Comparison of ENCODE assay signal across 28 cellular contexts in the genomic region with DNA sequence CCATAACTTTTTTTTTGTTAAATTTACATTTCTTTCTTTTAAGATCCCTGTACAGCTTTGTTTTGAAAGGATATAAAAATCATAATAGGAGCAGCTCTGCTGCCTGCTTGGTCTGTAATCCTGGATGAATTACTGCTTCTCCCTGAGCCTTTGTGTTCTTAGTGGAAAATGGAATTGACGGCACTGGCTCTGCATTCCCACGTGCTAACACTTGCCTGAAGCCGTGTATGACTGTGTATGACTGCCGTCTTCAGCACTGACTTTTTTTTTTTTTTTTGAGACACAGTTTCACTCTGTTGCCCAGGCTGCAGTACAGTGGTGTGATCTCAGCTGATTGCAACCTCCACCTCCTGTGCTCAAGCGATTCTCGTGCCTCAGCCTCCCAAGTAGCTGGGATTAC.
"Had no signal": no experiment of that assay in that cellular context is flagged by ENCODE, and none has a peak within 500 bp of the region (broad histone marks: within the 10 kb centered on the region; RNA-seq: fewer than 3 reads in every experiment).

No MANE protein-coding gene starts in this region.

- H3K27me3 ChIP-seq: ascending aorta, breast epithelium, cardiac muscle cell, dorsolateral prefrontal cortex, esophagus squamous epithelium, gastroesophageal sphincter had no signal

- H3K4me3 ChIP-seq: ascending aorta, breast epithelium, cardiac muscle cell, coronary artery, dorsolateral prefrontal cortex, esophagus squamous epithelium, gastroesophageal sphincter had no signal

- H3K27ac ChIP-seq: ascending aorta, breast epithelium, cardiac muscle cell, coronary artery, dorsolateral prefrontal cortex, gastroesophageal sphincter had no signal

- H3K36me3 ChIP-seq: breast epithelium, cardiac muscle cell had no signal

- DNase-seq: activated CD4-positive, alpha-beta memory T cell treated with anti-CD3 and anti-CD28 coated beads for 36 hours; activated CD4-positive, alpha-beta T cell treated with anti-CD3 and anti-CD28 coated beads for 36 hours; activated CD4-positive, alpha-beta T cell treated with anti-CD3 and anti-CD28 coated beads, Interleukin-2, amount 10 ng/mL, durations not matched to agents 24 days and 14 days; activated CD4-positive, CD25-positive, alpha-beta regulatory T cell; activated CD4-positive, CD25-positive, alpha-beta regulatory T cell treated with anti-CD3 and anti-CD28 coated beads, Interleukin-2, amount 50 U/mL, for 72 hours; activated CD8-positive, alpha-beta memory T cell treated with anti-CD3 and anti-CD28 coated beads, Interleukin-2, amount 10 ng/mL, durations not matched to agents 7 days and 5 days; activated CD8-positive, alpha-beta memory T cell treated with anti-CD3 and anti-CD28 coated beads, Interleukin-2, amount 50 U/mL, for 4 hours; activated CD8-positive, alpha-beta T cell treated with anti-CD3 and anti-CD28 coated beads, Interleukin-2, amount 10 ng/mL, durations not matched to agents 7 days and 5 days; activated effector memory CD4-positive, alpha-beta T cell treated with anti-CD3 and anti-CD28 coated beads, Interleukin-2, amount 50 U/mL, for 16 hours; activated naive CD4-positive, alpha-beta T cell treated with anti-CD3 and anti-CD28 coated beads for 36 hours; activated naive CD8-positive, alpha-beta T cell treated with anti-CD3 and anti-CD28 coated beads, Interleukin-2, amount 10 ng/mL, durations not matched to agents 7 days and 5 days; activated T-cell treated with anti-CD3 and anti-CD28 coated beads, Interleukin-2, amount 50 U/mL, for 1 hour; activated T-cell treated with anti-CD3 and anti-CD28 coated beads, Interleukin-2, amount 50 U/mL, for 48 hours; central memory CD4-positive, alpha-beta T cell; cerebellar nuclear complex; dorsolateral prefrontal cortex; effector memory CD4-positive, alpha-beta T cell; endodermal cell; erythroblast; esophagus squamous epithelium; foreskin melanocyte; T-helper 1 cell; T-helper 17 cell had no signal

- H3K9me3 ChIP-seq: ascending aorta, breast epithelium, esophagus squamous epithelium, gastroesophageal sphincter had no signal

- H3K4me1 ChIP-seq: ascending aorta, breast epithelium had no signal
